Comparison of ENCODE assay signal across 1 cellular context in genomic region chr5:180194410-180195345, GRCh38.
TF ChIP-seq lines count a peak whose summit lies in the region.

No MANE protein-coding gene starts in this region.

TF ChIP-seq in WTC11, 78 proteins besides CTCF, POLR2A, EP300 and RAD21 (continued from another document):
- no peak for TF ChIP-seq AR (CRISPR knock-in tag; IDR thresholded peaks at IDR 0.05)
- TF ChIP-seq ZBTB43 (CRISPR knock-in tag; IDR thresholded peaks at IDR 0.05) = no peak
- TF ChIP-seq RELA (CRISPR knock-in tag; IDR thresholded peaks at IDR 0.05; ENCODE audit: borderline replicate concordance) = no peak
- TF ChIP-seq STAT6 (CRISPR knock-in tag; conservative IDR thresholded peaks at IDR 0.05; ENCODE audit: low read depth) = no peak
- TF ChIP-seq ZNF396 (CRISPR knock-in tag; IDR thresholded peaks at IDR 0.05; ENCODE audit: borderline replicate concordance) = no peak
- no peak for TF ChIP-seq JAZF1 (CRISPR knock-in tag; IDR thresholded peaks at IDR 0.05)
- TF ChIP-seq CREB1 (CRISPR knock-in tag; IDR thresholded peaks at IDR 0.05) = no peak
- TF ChIP-seq JUN (CRISPR knock-in tag; IDR thresholded peaks at IDR 0.05) = no peak
